ENCODE assay signal across 9 cellular contexts in the genomic region with DNA sequence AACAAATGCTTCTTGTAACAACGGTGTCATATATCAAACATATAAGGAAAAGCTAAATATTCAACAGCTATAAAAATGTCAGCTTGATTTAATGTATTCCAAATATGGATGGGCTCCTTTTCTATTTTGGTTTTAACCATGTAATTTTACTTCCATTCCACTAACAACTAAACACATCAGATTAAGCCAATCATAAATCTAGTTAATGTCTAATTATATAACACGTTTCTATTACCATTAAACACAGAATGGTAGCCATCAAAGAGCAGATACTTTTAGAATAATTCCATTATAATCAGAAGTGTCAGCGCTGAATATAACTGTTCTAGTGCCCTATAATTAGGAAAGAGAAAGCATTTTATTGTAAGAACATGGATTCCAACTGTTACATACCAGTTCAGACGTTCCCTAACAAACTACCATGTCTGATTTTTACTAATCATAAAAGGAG. TPM values are rescaled to one million over a fixed set of nuclear protein-coding genes. Genes with fewer than 3 reads are reported as not detected.
DNase-seq lines count a peak whose midpoint lies in the region; ATAC-seq and TF ChIP-seq lines count a peak whose summit lies in the region.
"Had no signal": no experiment of that assay in that cellular context is flagged by ENCODE, and none has a peak within 500 bp of the region (broad histone marks: within the 10 kb centered on the region; RNA-seq: fewer than 3 reads in every experiment).

No MANE protein-coding gene starts in this region.

- ATAC-seq in right cardiac atrium (no peak), left cardiac atrium (no peak), left lung (peak; percentile 8), upper lobe of right lung (no peak), GM18861 (IDR thresholded peaks at IDR 0.05; ENCODE audit: unreplicated experiment) (no peak)

- no peak overlapping the region for H3K9ac ChIP-seq in mesendoderm (ENCODE audit: low read length)

- TF ChIP-seq CTCF in left lung (IDR thresholded peaks at IDR 0.05) (no peak), upper lobe of right lung (IDR thresholded peaks at IDR 0.05) (no peak)

- peak overlapping the region; percentile 9 for H3K4me3 ChIP-seq in right cardiac atrium (ENCODE audit: low read length)
- peak overlapping the region in 1 of 2 donors; percentile 28 for H3K4me3 ChIP-seq in left lung
- H3K4me3 ChIP-seq in upper lobe of right lung: peak overlapping the region; percentile 28
- H3K4me3 ChIP-seq in mesendoderm (ENCODE audit: low read length): no peak overlapping the region
- H3K4me3 ChIP-seq: prostate gland had no signal

- H3K56ac ChIP-seq in mesendoderm (ENCODE audit: low read length): no peak overlapping the region

- intact Hi-C loops in right cardiac atrium (cut with DNase I) (no loop called here), left cardiac atrium (cut with DNase I) (no loop called here), left lung (cut with DNase I) (no loop called here), upper lobe of right lung (cut with DNase I) (no loop called here)

- no peak overlapping the region for H2AK5ac ChIP-seq in mesendoderm (ENCODE audit: low read length)

- no peak overlapping the region for H3K4me2 ChIP-seq in mesendoderm (ENCODE audit: low read length)

- no peaks in the 10 kb centered on the region for H3K36me3 ChIP-seq in left lung
- H3K36me3 ChIP-seq in upper lobe of right lung: no peaks in the 10 kb centered on the region
- no peaks in the 10 kb centered on the region for H3K36me3 ChIP-seq in mesendoderm (ENCODE audit: control insufficient read depth, insufficient read depth, low read length)
- H3K36me3 ChIP-seq: prostate gland had no signal

- no peak overlapping the region for H2BK5ac ChIP-seq in mesendoderm (ENCODE audit: low read length)

- H4K5ac ChIP-seq in mesendoderm (ENCODE audit: low read length): no peak overlapping the region

- H3K18ac ChIP-seq in mesendoderm (ENCODE audit: low read length): no peak overlapping the region

- H3K4me1 ChIP-seq in right cardiac atrium (ENCODE audit: control insufficient read depth, insufficient read depth, low read length): no peaks in the 10 kb centered on the region
- peaks cover 7 to 16% of the 10 kb centered on the region in 2 donors for H3K4me1 ChIP-seq in left lung
- no peaks in the 10 kb centered on the region for H3K4me1 ChIP-seq in upper lobe of right lung
- H3K4me1 ChIP-seq in mesendoderm (ENCODE audit: control insufficient read depth, low read depth, low read length): no peaks in the 10 kb centered on the region
- H3K4me1 ChIP-seq: prostate gland had no signal

- no peak overlapping the region for H2BK15ac ChIP-seq in mesendoderm (replicated peaks; ENCODE audit: low read depth)

- H3K23ac ChIP-seq in mesendoderm (ENCODE audit: low read length): no peak overlapping the region

- H3K79me1 ChIP-seq in mesendoderm (ENCODE audit: low read length): peaks cover 11% of the 10 kb centered on the region

- peaks cover 33% of the 10 kb centered on the region for H3K79me2 ChIP-seq in mesendoderm (ENCODE audit: control insufficient read depth, insufficient read depth, low read length)

- H3K27me3 ChIP-seq in right cardiac atrium (ENCODE audit: control insufficient read depth, insufficient read depth) (no peaks in the 10 kb centered on the region), left lung (no peaks in the 10 kb centered on the region), upper lobe of right lung (no peaks in the 10 kb centered on the region), mesendoderm (ENCODE audit: insufficient read depth, low read length, poor library complexity) (no peaks in the 10 kb centered on the region)

- 47% methylated on average over 4 of the region's 4 CpGs for WGBS in right cardiac atrium
- 100% methylated on average over 1 of the region's 4 CpGs for WGBS in mesendoderm (ENCODE audit: extremely low coverage, insufficient coverage, low lambda C conversion rate)

- H4K8ac ChIP-seq in mesendoderm (ENCODE audit: low read depth, low read length): no peak overlapping the region

- no peak overlapping the region for H3K4ac ChIP-seq in mesendoderm (ENCODE audit: low read depth, low read length)

- H3K27ac ChIP-seq in right cardiac atrium (ENCODE audit: low read length) (no peak overlapping the region), left lung (peak overlapping the region; percentile 70), upper lobe of right lung (peak overlapping the region; percentile 24), mesendoderm (ENCODE audit: low read depth, low read length) (no peak overlapping the region)
- H3K27ac ChIP-seq: prostate gland had no signal

- H3K9me3 ChIP-seq in right cardiac atrium (ENCODE audit: control insufficient read depth, low read length) (no peaks in the 10 kb centered on the region), left lung (no peaks in the 10 kb centered on the region), upper lobe of right lung (no peaks in the 10 kb centered on the region)
- H3K9me3 ChIP-seq: prostate gland had no signal

- no peak overlapping the region for H2BK120ac ChIP-seq in mesendoderm (ENCODE audit: low read depth, low read length)

- DNase-seq in right cardiac atrium (no peak), left cardiac atrium (no peak), NCI-H69 (lab: John Stamatoyannopoulos, UW) (peak; percentile 91), left lung (no peak), upper lobe of right lung (no peak), mesendoderm (no peak), NCI-H345 (lab: John Stamatoyannopoulos, UW) (no peak)

RNA-seq across cellular contexts. Expression of a gene that starts 10.0 kb away (rescaled TPM):
- total RNA-seq in right cardiac atrium (100 to 1,000 TPM; 117 to 127 (median 125) TPM), left cardiac atrium (100 to 1,000 TPM; 129 to 139 TPM), left lung (10 to 100 TPM; 46.2 to 52.1 TPM), upper lobe of right lung (43.3 TPM)
- 342 TPM for polyA plus RNA-seq in right cardiac atrium
- polyA plus RNA-seq in mesendoderm (2013, experiment 1 of 2): 181 TPM
- 174 TPM for polyA plus RNA-seq in mesendoderm (2013, experiment 2 of 2)

RNA-seq across cellular contexts. Expression of a gene that starts 10.3 kb away (rescaled TPM):
- 10 to 100 TPM in 1 of 4 donors, 1 to 10 TPM in 3; 6.4 to 11.8 (median 7.9) TPM for total RNA-seq in right cardiac atrium
- polyA plus RNA-seq in right cardiac atrium: 4.9 TPM
- total RNA-seq in left cardiac atrium: 10 to 100 TPM; 13.7 to 15.2 TPM
- total RNA-seq in left lung: 10 to 100 TPM; 12.3 to 14.7 TPM
- total RNA-seq in upper lobe of right lung: 8.4 TPM
- 80.1 TPM for polyA plus RNA-seq in mesendoderm (2013, experiment 1 of 2)
- 73.8 TPM for polyA plus RNA-seq in mesendoderm (2013, experiment 2 of 2)

RNA-seq across cellular contexts. Expression of a gene that starts 38.9 kb away (rescaled TPM):
- 10 to 100 TPM; 19.9 to 25.7 (median 22.1) TPM for total RNA-seq in right cardiac atrium
- 9.4 TPM for polyA plus RNA-seq in right cardiac atrium
- 10 to 100 TPM; 19.4 to 21.3 TPM for total RNA-seq in left cardiac atrium
- total RNA-seq in left lung: 10 to 100 TPM; 30.7 to 31.1 TPM
- 33.5 TPM for total RNA-seq in upper lobe of right lung
- polyA plus RNA-seq in mesendoderm (2013, experiment 1 of 2): 42.0 TPM
- polyA plus RNA-seq in mesendoderm (2013, experiment 2 of 2): 45.1 TPM

Comparison
In these comparisons a context has a peak if more than half of its experiments do, and no peak if none do; other contexts are left out.
1. H3K27ac ChIP-seq: peak in left lung (2 of 2) and upper lobe of right lung (single experiment); none in right cardiac atrium (single experiment) and mesendoderm (single experiment).